Comparison of ENCODE assay signal across 17 cellular contexts in genomic region chr10:77289027-77289501, GRCh38.
DNase-seq lines count a peak whose midpoint lies in the region; ATAC-seq, FAIRE-seq and TF ChIP-seq lines count a peak whose summit lies in the region.
"Had no signal": no experiment of that assay in that cellular context is flagged by ENCODE, and none has a peak within 500 bp of the region (broad histone marks: within the 10 kb centered on the region; RNA-seq: fewer than 3 reads in every experiment).

No MANE protein-coding gene starts in this region.

- DNase-seq in DND-41, result no peak
- DNase-seq in NCI-H524 (lab: John Stamatoyannopoulos, UW), result peak; percentile 67 to 75
- DNase-seq in H1 (ENCODE audit: low read depth in 1 of 2, low spot score in 2 of 2), result peak in 1 of 2 experiments; percentile 45
- DNase-seq in trophoblast cell, result no peak
- DNase-seq in inferior parietal cortex (ENCODE audit: extremely low spot score), result no peak
- DNase-seq in cerebellum (ENCODE audit: low spot score), result no peak
- no peak for DNase-seq in MM.1S
- no peak for DNase-seq in dorsolateral prefrontal cortex
- DNase-seq: activated CD4-positive, alpha-beta T cell treated with anti-CD3 and anti-CD28 coated beads, Interleukin-2, amount 50 U/mL, for 48 hours; activated naive CD4-positive, alpha-beta T cell treated with anti-CD3 and anti-CD28 coated beads, Interleukin-2, amount 50 U/mL, for 16 hours; foreskin melanocyte; natural killer cell; NCI-H1436 treated with DMSO at 0.1 percent for 48 hours; NCI-H446 treated with DMSO at 0.1 percent for 48 hours had no signal

- POLR2A ChIA-PET in H1 (lab: Charles Lee; ENCODE audit: partially characterized antibody), result no interaction called here

- H2BK20ac ChIP-seq in H1 (ENCODE audit: low read length), result no peak overlapping the region

- no peak overlapping the region for H2AFZ ChIP-seq in DND-41 (ENCODE audit: low read depth, low read length)
- no peak overlapping the region for H2AFZ ChIP-seq in H1 (ENCODE audit: low read length)
- peak overlapping the region; percentile 13 for H2AFZ ChIP-seq in trophoblast cell (ENCODE audit: insufficient read depth, low read length, poor library complexity)
- no peak overlapping the region for H2AFZ ChIP-seq in MM.1S (ENCODE audit: low read length)

- TF ChIP-seq RAD21 in H1 (IDR thresholded peaks at IDR 0.05 in 1 of 2, conservative IDR thresholded peaks at IDR 0.05 in 1 of 2; ENCODE audit: low read depth in 2 of 2, low read length in 2 of 2), result peak in 1 of 2 experiments; percentile 5; a peak in 1 of 4 replicates

- 0 out of 3 replicates have a peak, but pooled peaks have one; percentile 9 for ATAC-seq in DND-41 (ENCODE audit: insufficient read depth, low read depth)
- ATAC-seq: natural killer cell; stimulated activated memory B cell treated with anti-CD40 and anti-IgM and Interleukin-4, amounts not matched to agents 10 μg/mL and 1 μg/mL and 100 μg/mL, for 72 hours had no signal

- H3K23me2 ChIP-seq in H1 (ENCODE audit: low read depth, low read length), result no peaks in the 10 kb centered on the region

- H3K79me1 ChIP-seq in H1 (ENCODE audit: low read depth, low read length), result no peaks in the 10 kb centered on the region
- H3K79me1 ChIP-seq in trophoblast cell (ENCODE audit: low read length), result peaks cover 57% of the 10 kb centered on the region

- TF ChIP-seq EP300 in H1 (IDR thresholded peaks at IDR 0.05; ENCODE audit: borderline replicate concordance in 1 of 2, low read depth in 2 of 2, low read length in 2 of 2), result no peak

- H3K18ac ChIP-seq in H1 (ENCODE audit: extremely low read depth, low read length) (no peak overlapping the region), trophoblast cell (ENCODE audit: low read length) (peak overlapping the region; percentile 23)

- no peak overlapping the region for H2BK120ac ChIP-seq in H1 (replicated peaks; ENCODE audit: low read depth, low read length)
- H2BK120ac ChIP-seq in trophoblast cell (ENCODE audit: insufficient read depth, low read length, poor library complexity), result peak overlapping the region; percentile 74

- no peak for TF ChIP-seq POLR2A in H1 (IDR thresholded peaks at IDR 0.05; ENCODE audit: control extremely low read depth in 1 of 2, low read depth in 2 of 2, low read length in 2 of 2)

- H3K14ac ChIP-seq in H1 (ENCODE audit: insufficient read length), result no peak overlapping the region
- peak overlapping the region; percentile 61 for H3K14ac ChIP-seq in trophoblast cell (ENCODE audit: low read length)

- H3K9me2 ChIP-seq in MM.1S (replicated peaks; ENCODE audit: insufficient read depth, low read length), result no peaks in the 10 kb centered on the region

- H3K4me2 ChIP-seq in DND-41 (ENCODE audit: insufficient read depth, low read length) (no peak overlapping the region), H1 (ENCODE audit: insufficient read depth in 1 of 2, low read depth in 2 of 2, low read length in 2 of 2) (no peak overlapping the region), trophoblast cell (ENCODE audit: low read length) (no peak overlapping the region), MM.1S (ENCODE audit: low read depth, low read length) (no peak overlapping the region)

- H2BK5ac ChIP-seq in H1 (ENCODE audit: low read depth, low read length) (no peak overlapping the region), trophoblast cell (ENCODE audit: low read depth, low read length, poor library complexity) (peak overlapping the region; percentile 67)

- no peaks in the 10 kb centered on the region; the same call in 1 of the 2 replicates for H4K20me1 ChIP-seq in DND-41 (ENCODE audit: insufficient read depth, low read length)
- peaks cover 0 to 2% of the 10 kb centered on the region in 2 experiments for H4K20me1 ChIP-seq in H1 (replicated peaks in 1 of 2; ENCODE audit: control insufficient read depth in 1 of 2, insufficient read depth in 2 of 2, low read length in 2 of 2)
- H4K20me1 ChIP-seq in MM.1S (ENCODE audit: insufficient read depth, low read length), result no peaks in the 10 kb centered on the region

- H3K56ac ChIP-seq in H1 (replicated peaks; ENCODE audit: insufficient read length, low read depth, low read length), result no peak overlapping the region

- peak overlapping the region; percentile 1 for H4K12ac ChIP-seq in trophoblast cell (ENCODE audit: low read depth, low read length)

- H3K36me3 ChIP-seq in DND-41 (ENCODE audit: insufficient read depth, low read length), result no peaks in the 10 kb centered on the region
- no peaks in the 10 kb centered on the region for H3K36me3 ChIP-seq in H1 (ENCODE audit: control insufficient read depth in 2 of 4, insufficient read depth in 4 of 4, low read length in 3 of 4)
- H3K36me3 ChIP-seq in trophoblast cell (ENCODE audit: control insufficient read depth in 1 of 2, insufficient read depth in 2 of 2, low read length in 2 of 2), result no peaks in the 10 kb centered on the region
- no peaks in the 10 kb centered on the region for H3K36me3 ChIP-seq in MM.1S (replicated peaks; ENCODE audit: insufficient read depth, low read length)

- intact Hi-C loops in dorsolateral prefrontal cortex (cut with DNase I), result no loop called here

- no peaks in the 10 kb centered on the region for H3K9me3 ChIP-seq in DND-41 (ENCODE audit: insufficient read depth, low read length, severe bottlenecking)
- no peaks in the 10 kb centered on the region for H3K9me3 ChIP-seq in H1 (ENCODE audit: insufficient read depth in 2 of 2, low read depth in 1 of 2, low read length in 1 of 2)
- no peaks in the 10 kb centered on the region for H3K9me3 ChIP-seq in trophoblast cell (ENCODE audit: insufficient read depth, low read depth, low read length)
- H3K9me3 ChIP-seq in MM.1S (replicated peaks; ENCODE audit: insufficient read depth, low read length), result no peaks in the 10 kb centered on the region

- H3K4me1 ChIP-seq in DND-41 (ENCODE audit: insufficient read depth, low read length), result no peaks in the 10 kb centered on the region
- H3K4me1 ChIP-seq in H1 (replicated peaks in 1 of 4; ENCODE audit: control insufficient read depth in 3 of 4, insufficient read depth in 4 of 4, low read length in 3 of 4), result peaks cover 2 to 28% (median 10%) of the 10 kb centered on the region in 4 experiments; a peak in 6 of 7 replicates
- H3K4me1 ChIP-seq in trophoblast cell (ENCODE audit: control insufficient read depth in 1 of 2, insufficient read depth in 2 of 2, low read length in 2 of 2), result peaks cover 40 to 44% of the 10 kb centered on the region in 2 experiments
- no peaks in the 10 kb centered on the region for H3K4me1 ChIP-seq in MM.1S (ENCODE audit: low read length)

- no peak overlapping the region for H4K5ac ChIP-seq in H1 (ENCODE audit: insufficient read length, low read depth, low read length)

- H3K27me3 ChIP-seq in DND-41 (ENCODE audit: insufficient read depth, low read length, poor library complexity) (peaks cover 3% of the 10 kb centered on the region), H1 (replicated peaks in 1 of 4; ENCODE audit: control insufficient read depth in 3 of 4, extremely low read depth in 1 of 4, insufficient read depth in 3 of 4, low read length in 3 of 4) (no peaks in the 10 kb centered on the region; a peak in 1 of 7 replicates), trophoblast cell (ENCODE audit: insufficient read depth, low read length) (no peaks in the 10 kb centered on the region), MM.1S (replicated peaks; ENCODE audit: insufficient read depth, low read length) (no peaks in the 10 kb centered on the region), dorsolateral prefrontal cortex (no peaks in the 10 kb centered on the region)

- H3K4ac ChIP-seq in H1 (replicated peaks; ENCODE audit: insufficient read length, low read depth, low read length) (no peak overlapping the region), trophoblast cell (ENCODE audit: low read depth, low read length) (peak overlapping the region; percentile 32)

- no peak overlapping the region for H3K4me3 ChIP-seq in DND-41 (ENCODE audit: low read depth in 1 of 2, low read length in 2 of 2)
- no peak overlapping the region for H3K4me3 ChIP-seq in H1 (ENCODE audit: extremely low read depth in 1 of 4, insufficient read depth in 2 of 4, low read depth in 3 of 4, low read length in 4 of 4)
- H3K4me3 ChIP-seq in trophoblast cell (ENCODE audit: low read depth, low read length), result no peak overlapping the region
- H3K4me3 ChIP-seq in MM.1S (ENCODE audit: low read length), result no peak overlapping the region
- H3K4me3 ChIP-seq in dorsolateral prefrontal cortex, result no peak overlapping the region
- H3K4me3 ChIP-seq: coronary artery had no signal

- H3K9ac ChIP-seq in DND-41 (ENCODE audit: low read depth, low read length) (no peak overlapping the region), H1 (replicated peaks in 1 of 4; ENCODE audit: extremely low read depth in 1 of 4, low read depth in 3 of 4, low read length in 3 of 4) (no peak overlapping the region), trophoblast cell (ENCODE audit: low read length) (no peak overlapping the region), MM.1S (ENCODE audit: low read length) (no peak overlapping the region)

- H3K23ac ChIP-seq in H1 (ENCODE audit: insufficient read length) (no peak overlapping the region), trophoblast cell (ENCODE audit: low read length) (no peak overlapping the region)

- H4K91ac ChIP-seq in H1 (replicated peaks; ENCODE audit: insufficient read length, low read length), result no peak overlapping the region
- peak overlapping the region; percentile 87 for H4K91ac ChIP-seq in trophoblast cell (ENCODE audit: low read depth, low read length)

- H4K8ac ChIP-seq in H1 (ENCODE audit: extremely low read depth, insufficient read depth, low read length), result no peak overlapping the region
- H4K8ac ChIP-seq in trophoblast cell (ENCODE audit: low read depth, low read length), result peak overlapping the region; percentile 66

- CTCF ChIA-PET in H1 (lab: Charles Lee; ENCODE audit: partially characterized antibody), result interaction anchor here (1.4 to 2.1 kb wide), 3 partner anchors 8 to 115 kb away, joined by 4 to 14 read pairs (median 6); no protein-coding TSS in a partner anchor

- no peak overlapping the region for H2BK15ac ChIP-seq in H1 (ENCODE audit: low read length)

- TF ChIP-seq CTCF in DND-41 (IDR thresholded peaks at IDR 0.05; ENCODE audit: borderline replicate concordance, extremely low read depth, low read length, poor library complexity, severe bottlenecking) (no peak), H1 (IDR thresholded peaks at IDR 0.05; ENCODE audit: control extremely low read depth in 1 of 3, insufficient read depth in 1 of 3, low read depth in 1 of 3, low read length in 3 of 3) (no peak), MM.1S (IDR thresholded peaks at IDR 0.05; ENCODE audit: low read length) (no peak), dorsolateral prefrontal cortex (IDR thresholded peaks at IDR 0.05 in 54 of 56, conservative IDR thresholded peaks at IDR 0.05 in 2 of 56; ENCODE audit: low read depth in 1 of 56, partially characterized antibody in 56 of 56) (no peak)

- no peak for FAIRE-seq in H1 (lab: Jason Lieb, UNC)
- FAIRE-seq: TTC549 had no signal

- H3K79me2 ChIP-seq in DND-41 (ENCODE audit: insufficient read depth, low read length) (no peaks in the 10 kb centered on the region), H1 (ENCODE audit: control insufficient read depth in 1 of 2, insufficient read depth in 2 of 2, low read length in 2 of 2) (no peaks in the 10 kb centered on the region), trophoblast cell (ENCODE audit: control insufficient read depth, insufficient read depth, low read length, poor library complexity) (peaks cover 10% of the 10 kb centered on the region), MM.1S (ENCODE audit: low read length) (no peaks in the 10 kb centered on the region)

- WGBS in H1 (ENCODE audit: extremely low coverage in 1 of 2, insufficient coverage in 1 of 2, insufficient read length in 1 of 2, insufficient replicate concordance in 2 of 2, low coverage in 1 of 2, low lambda C conversion rate in 2 of 2, missing lambda C conversion rate in 1 of 2), 2 experiments, result 72% methylated on average over 3 of the region's 3 CpGs; no CpG with 5 or more reads in 1 of the 2 experiments
- no CpG with 5 or more reads among the region's 3 CpGs for WGBS in trophoblast cell (ENCODE audit: extremely low coverage, insufficient coverage, insufficient read length)

- H2AK5ac ChIP-seq in H1 (ENCODE audit: low read depth, low read length), result no peak overlapping the region
- peak overlapping the region; percentile 16 for H2AK5ac ChIP-seq in trophoblast cell (ENCODE audit: low read length)

- H2BK12ac ChIP-seq in H1 (ENCODE audit: low read depth, low read length) (no peak overlapping the region), trophoblast cell (ENCODE audit: low read length) (peak overlapping the region; percentile 70)

- no peaks in the 10 kb centered on the region for H3F3A ChIP-seq in MM.1S (ENCODE audit: insufficient read depth, low read length)

- H3K27ac ChIP-seq in DND-41 (ENCODE audit: low read length), result no peak overlapping the region
- no peak overlapping the region for H3K27ac ChIP-seq in H1 (ENCODE audit: low read depth, low read length)
- peak overlapping the region; percentile 88 for H3K27ac ChIP-seq in trophoblast cell (ENCODE audit: low read depth, low read length)
- no peak overlapping the region for H3K27ac ChIP-seq in MM.1S (ENCODE audit: low read length)
- H3K27ac ChIP-seq in dorsolateral prefrontal cortex, result no peak overlapping the region

Comparison
In these comparisons a context has a peak if more than half of its experiments do, and no peak if none do; other contexts are left out.
1. DNase-seq: peak in NCI-H524 (2 of 2); none in DND-41 (single experiment), trophoblast cell (0 of 2), inferior parietal cortex (single experiment), cerebellum (single experiment), MM.1S (single experiment) and dorsolateral prefrontal cortex (0 of 10).